Comparison of ENCODE assay signal across 6 cellular contexts in the genomic region with DNA sequence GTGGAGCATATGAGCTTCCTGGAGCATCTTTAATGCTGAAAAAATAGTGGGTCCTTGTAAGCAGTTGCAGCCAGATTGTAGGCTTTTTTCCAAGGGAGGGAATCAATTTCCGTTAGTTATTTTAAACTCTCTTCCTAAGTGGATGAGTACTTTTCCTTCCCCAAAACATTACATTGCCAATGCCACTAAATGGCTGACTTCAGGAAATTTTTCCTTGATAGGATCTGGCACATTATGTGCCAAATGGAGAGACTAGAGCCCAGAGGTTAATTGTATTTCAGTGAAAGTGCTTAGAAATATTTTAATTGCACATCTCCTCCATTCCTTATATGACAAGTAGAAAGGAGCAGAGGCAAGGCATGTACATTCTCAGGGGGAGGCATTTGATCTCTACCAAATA.
"Had no signal": no experiment of that assay in that cellular context is flagged by ENCODE, and none has a peak within 500 bp of the region (broad histone marks: within the 10 kb centered on the region; RNA-seq: fewer than 3 reads in every experiment).

No MANE protein-coding gene starts in this region.

- DNase-seq: IMR-90, KBM-7 had no signal

- FAIRE-seq: HepG2, HTR-8/SVneo, K562 had no signal

- H3K27ac ChIP-seq: HL-60 had no signal

- ATAC-seq: HepG2, K562 had no signal

- H3K4me3 ChIP-seq: K562 had no signal
